16 cellular contexts compared by ENCODE assay signal in the genomic region with DNA sequence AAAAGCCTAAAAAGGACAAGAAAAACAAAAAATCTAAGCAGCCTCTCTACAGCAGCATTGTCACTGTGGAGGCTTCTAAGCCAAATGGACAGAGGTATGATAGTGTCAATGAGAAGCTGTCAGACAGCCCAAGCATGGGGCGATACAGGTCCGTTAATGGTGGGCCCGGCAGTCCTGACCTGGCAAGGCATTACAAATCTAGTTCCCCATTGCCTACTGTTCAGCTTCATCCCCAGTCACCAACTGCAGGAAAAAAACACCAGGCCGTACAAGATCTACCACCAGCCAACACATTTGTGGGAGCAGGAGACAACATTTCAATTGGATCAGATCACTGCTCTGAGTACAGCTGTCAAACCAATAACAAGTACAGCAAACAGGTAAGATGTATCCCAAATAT. TPM values are rescaled to one million over a fixed set of nuclear protein-coding genes. Genes with fewer than 3 reads are reported as not detected.
A peak's percentile ranks its signal among the peaks of the same experiment; 100 is the strongest.
DNase-seq lines count a peak whose midpoint lies in the region; ATAC-seq lines count a peak whose summit lies in the region.
"Had no signal": no experiment of that assay in that cellular context is flagged by ENCODE, and none has a peak within 500 bp of the region (broad histone marks: within the 10 kb centered on the region; RNA-seq: fewer than 3 reads in every experiment).

No MANE protein-coding gene starts in this region.

- H3K4me1 ChIP-seq in duodenal mucosa (ENCODE audit: control insufficient read depth in 1 of 2, insufficient read depth in 2 of 2, low read length in 2 of 2) (peaks cover 7 to 15% of the 10 kb centered on the region in 2 donors), mucosa of rectum (ENCODE audit: control insufficient read depth in 2 of 2, insufficient read depth in 2 of 2, low read length in 2 of 2) (peaks cover 11 to 24% of the 10 kb centered on the region in 2 donors)

- intact Hi-C loops in left colon (cut with DNase I, micrococcal nuclease), result loop anchor here in 1 of 2 donors (10.0 kb wide), 1 partner anchor 131 kb away; no protein-coding TSS in a partner anchor

- H3K9me3 ChIP-seq in duodenal mucosa (ENCODE audit: control insufficient read depth in 1 of 2, low read length in 2 of 2) (no peaks in the 10 kb centered on the region), mucosa of rectum (ENCODE audit: control insufficient read depth in 2 of 2, low read length in 2 of 2) (no peaks in the 10 kb centered on the region)

- H3K9ac ChIP-seq in duodenal mucosa (ENCODE audit: low read depth in 1 of 2, low read length in 2 of 2), result no peak overlapping the region
- H3K9ac ChIP-seq in mucosa of rectum (ENCODE audit: low read depth in 1 of 2, low read length in 2 of 2), result no peak overlapping the region

- ATAC-seq in left colon, result no peak
- no peak for ATAC-seq in GM21576 (IDR thresholded peaks at IDR 0.05; ENCODE audit: unreplicated experiment)
- ATAC-seq in HG03342 (IDR thresholded peaks at IDR 0.05; ENCODE audit: unreplicated experiment), result no peak
- ATAC-seq: Right ventricle myocardium inferior had no signal

- peak; percentile 33 for DNase-seq in NCI-H146 (lab: John Stamatoyannopoulos, UW)
- DNase-seq in superior temporal gyrus (ENCODE audit: extremely low spot score), result peak; percentile 25
- DNase-seq in left colon, result no peak
- DNase-seq in stimulated activated CD4-positive, alpha-beta T cell treated with anti-CD3 and anti-CD28 coated beads, Interleukin-1b, Interleukin-23, amount 100 ng/mL, for 48 hours, result no peak
- DNase-seq: CD4-positive, CD25-positive, alpha-beta regulatory T cell; cortex of kidney; GF-D8; NCI-H526; posterior cingulate gyrus; stimulated activated CD4-positive, alpha-beta T cell treated with anti-CD3 and anti-CD28 coated beads, Interleukin-4, amount 100 ng/mL, for 1 hour; stimulated activated naive CD4-positive, alpha-beta T cell treated with Interleukin-2 at 50 U/mL for 16 hours had no signal

- peak overlapping the region; percentile 7 to 72 for H3K4me3 ChIP-seq in duodenal mucosa (ENCODE audit: low read depth in 1 of 2, low read length in 2 of 2)
- H3K4me3 ChIP-seq in mucosa of rectum (ENCODE audit: low read length in 2 of 2), result peak overlapping the region; percentile 45 to 71

- H3K36me3 ChIP-seq in duodenal mucosa (ENCODE audit: control insufficient read depth in 1 of 2, insufficient read depth in 2 of 2, low read length in 2 of 2), result no peaks in the 10 kb centered on the region
- no peaks in the 10 kb centered on the region for H3K36me3 ChIP-seq in mucosa of rectum (ENCODE audit: control insufficient read depth in 2 of 2, insufficient read depth in 2 of 2, low read length in 2 of 2)

- H3K27me3 ChIP-seq in duodenal mucosa (ENCODE audit: control insufficient read depth in 1 of 2, insufficient read depth in 2 of 2, low read length in 2 of 2) (peaks cover 18 to 23% of the 10 kb centered on the region in 2 donors), mucosa of rectum (ENCODE audit: control insufficient read depth in 2 of 2, insufficient read depth in 2 of 2, low read length in 2 of 2) (peaks cover 19 to 32% of the 10 kb centered on the region in 2 donors)

- no peak overlapping the region for H3K27ac ChIP-seq in duodenal mucosa (ENCODE audit: low read depth, low read length)
- no peak overlapping the region for H3K27ac ChIP-seq in mucosa of rectum (ENCODE audit: low read depth in 2 of 2, low read length in 2 of 2)

RNA-seq across cellular contexts. Expression of a gene that starts 4.0 kb away (rescaled TPM):
- 10 to 100 TPM in 1 of 2 donors, 1 to 10 TPM in 1; 2.6 to 15.6 TPM for total RNA-seq in left colon
- total RNA-seq: CD4-positive, CD25-positive, alpha-beta regulatory T cell had no signal

Comparison
In these comparisons a context has a peak if more than half of its experiments do, and no peak if none do; other contexts are left out.
1. DNase-seq: peak in NCI-H146 (single experiment) and superior temporal gyrus (single experiment); none in left colon (0 of 2) and stimulated activated CD4-positive, alpha-beta T cell treated with anti-CD3 and anti-CD28 coated beads, Interleukin-1b, Interleukin-23, amount 100 ng/mL, for 48 hours (single experiment).